Comparison of ENCODE assay signal across 3 cellular contexts in genomic region chr22:24240964-24241692, GRCh38. TPM values are rescaled to one million over a fixed set of nuclear protein-coding genes. Genes with fewer than 3 reads are reported as not detected.
"Had no signal": no experiment of that assay in that cellular context is flagged by ENCODE, and none has a peak within 500 bp of the region (broad histone marks: within the 10 kb centered on the region; RNA-seq: fewer than 3 reads in every experiment).

No MANE protein-coding gene starts in this region.

RNA-seq across cellular contexts. Expression of gene GGT5, which starts 3.8 kb away (rescaled TPM):
- total RNA-seq: activated CD8-positive, alpha-beta memory T cell treated with anti-CD3 and anti-CD28 coated beads for 36 hours; natural killer cell had no signal
- polyA plus RNA-seq: keratinocyte had no signal
